17 cellular contexts compared by ENCODE assay signal in the genomic region with DNA sequence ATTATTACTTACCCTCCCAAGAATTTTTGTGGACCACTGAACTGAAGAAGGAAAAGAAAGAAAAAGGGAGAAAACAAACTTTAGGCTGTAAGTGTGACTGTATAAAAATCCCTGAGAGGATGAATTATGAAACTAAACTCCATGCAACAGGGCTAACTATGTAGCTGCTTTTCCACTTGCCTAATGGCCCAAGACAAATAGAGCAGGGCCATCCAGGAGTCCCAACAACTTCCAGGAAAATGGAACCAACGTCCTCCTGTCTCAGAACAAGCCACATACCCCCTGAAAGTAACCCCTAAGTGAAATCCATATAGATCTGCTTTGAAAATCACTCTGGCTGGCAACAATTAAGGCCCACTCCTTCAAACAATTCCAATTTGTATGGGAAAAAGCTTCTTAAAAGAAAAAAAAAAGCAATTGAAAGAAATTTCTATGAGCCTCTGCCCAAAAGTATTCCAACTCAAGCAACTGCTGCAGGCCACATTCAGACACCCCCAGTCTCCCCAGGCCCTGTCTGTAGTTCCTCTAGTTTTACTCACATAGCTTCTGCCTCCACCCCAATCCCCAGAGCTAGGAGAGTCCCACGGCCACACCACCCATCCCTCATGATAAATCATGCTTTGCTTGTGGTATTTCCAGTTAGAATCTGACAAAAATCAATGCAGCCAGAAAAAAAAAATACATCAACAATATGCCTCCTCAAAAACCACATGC. TPM values are rescaled to one million over a fixed set of nuclear protein-coding genes. Genes with fewer than 3 reads are reported as not detected.
DNase-seq lines count a peak whose midpoint lies in the region; ATAC-seq, FAIRE-seq and TF ChIP-seq lines count a peak whose summit lies in the region.
"Had no signal": no experiment of that assay in that cellular context is flagged by ENCODE, and none has a peak within 500 bp of the region (broad histone marks: within the 10 kb centered on the region; RNA-seq: fewer than 3 reads in every experiment).

No MANE protein-coding gene starts in this region.

- H3K27ac Mint-ChIP-seq in activated T-cell treated with anti-CD3 and anti-CD28 coated beads, Interleukin-2, amount 50 U/mL, for 24 hours, result no peak overlapping the region
- H3K27ac Mint-ChIP-seq: activated naive CD4-positive, alpha-beta T cell treated with anti-CD3 and anti-CD28 coated beads, Interleukin-2, amount 10 ng/mL, durations not matched to agents 7 days and 5 days; immature natural killer cell had no signal

- no peaks in the 10 kb centered on the region for H3K9me3 Mint-ChIP-seq in activated T-cell treated with anti-CD3 and anti-CD28 coated beads, Interleukin-2, amount 50 U/mL, for 24 hours
- H3K9me3 Mint-ChIP-seq: activated naive CD4-positive, alpha-beta T cell treated with anti-CD3 and anti-CD28 coated beads, Interleukin-2, amount 10 ng/mL, durations not matched to agents 7 days and 5 days; immature natural killer cell had no signal

- intact Hi-C loops in esophagus muscularis mucosa (cut with DNase I) (no loop called here), head of caudate nucleus (cut with DNase I) (no loop called here)

- H3K4me1 ChIP-seq in HEK293 (ENCODE audit: control insufficient read depth, insufficient read depth, low read length), result peaks cover 17% of the 10 kb centered on the region
- H3K4me1 ChIP-seq in esophagus muscularis mucosa, result peaks cover 35 to 88% (median 81%) of the 10 kb centered on the region in 4 donors
- peaks cover 19% of the 10 kb centered on the region for H3K4me1 ChIP-seq in mesendoderm (ENCODE audit: control insufficient read depth, low read depth, low read length)
- peaks cover 9 to 35% of the 10 kb centered on the region in 2 donors for H3K4me1 ChIP-seq in thoracic aorta (ENCODE audit: control insufficient read depth in 1 of 2, low read depth in 2 of 2)
- peaks cover 0 to 2% of the 10 kb centered on the region in 2 donors for H3K4me1 ChIP-seq in small intestine (ENCODE audit: control insufficient read depth in 2 of 2, insufficient read depth in 1 of 2, low read depth in 1 of 2, low read length in 1 of 2)

- no peak for TF ChIP-seq CTCF in HEK293 (tag by site-specific recombination; IDR thresholded peaks at IDR 0.05)
- TF ChIP-seq CTCF in esophagus muscularis mucosa (IDR thresholded peaks at IDR 0.05), result no peak
- no peak for TF ChIP-seq CTCF in thoracic aorta (IDR thresholded peaks at IDR 0.05)

- no peak overlapping the region for H3K4ac ChIP-seq in mesendoderm (ENCODE audit: low read depth, low read length)

- H3K27ac ChIP-seq in HEK293 (ENCODE audit: extremely low read depth, low read depth, low read length), result no peak overlapping the region
- peak overlapping the region; percentile 53 to 70 (median 68) for H3K27ac ChIP-seq in esophagus muscularis mucosa (replicated peaks in 1 of 4)
- H3K27ac ChIP-seq in mesendoderm (ENCODE audit: low read depth, low read length), result no peak overlapping the region
- H3K27ac ChIP-seq in thoracic aorta, result peak overlapping the region; percentile 11 to 46
- H3K27ac ChIP-seq in small intestine (ENCODE audit: low read depth in 1 of 2, low read length in 1 of 2), result peak overlapping the region in 1 of 2 donors; percentile 38

- H3K4me2 ChIP-seq in mesendoderm (ENCODE audit: low read length), result no peak overlapping the region

- H3K4me3 ChIP-seq in HEK293 (ENCODE audit: low read depth, low read length), result no peak overlapping the region
- no peak overlapping the region for H3K4me3 ChIP-seq in esophagus muscularis mucosa
- no peak overlapping the region for H3K4me3 ChIP-seq in mesendoderm (ENCODE audit: low read length)
- peak overlapping the region; percentile 25 for H3K4me3 ChIP-seq in thoracic aorta
- H3K4me3 ChIP-seq in small intestine (ENCODE audit: low read depth in 1 of 2, low read length in 2 of 2), result no peak overlapping the region
- H3K4me3 ChIP-seq: ovary had no signal

- no peak for TF ChIP-seq POLR2A in esophagus muscularis mucosa (IDR thresholded peaks at IDR 0.05; ENCODE audit: low read depth)

- H3K36me3 ChIP-seq in HEK293 (ENCODE audit: control insufficient read depth in 2 of 2, insufficient read depth in 1 of 2, low read length in 2 of 2), result no peaks in the 10 kb centered on the region
- H3K36me3 ChIP-seq in esophagus muscularis mucosa, result no peaks in the 10 kb centered on the region
- H3K36me3 ChIP-seq in mesendoderm (ENCODE audit: control insufficient read depth, insufficient read depth, low read length), result no peaks in the 10 kb centered on the region
- H3K36me3 ChIP-seq in thoracic aorta, result no peaks in the 10 kb centered on the region
- H3K36me3 ChIP-seq in small intestine (ENCODE audit: control insufficient read depth in 2 of 2, insufficient read depth in 2 of 2, low read length in 2 of 2), result peaks cover 0 to 2% of the 10 kb centered on the region in 2 donors
- H3K36me3 ChIP-seq: ovary had no signal

- no peak overlapping the region for H4K5ac ChIP-seq in mesendoderm (ENCODE audit: low read length)

- peaks cover 17% of the 10 kb centered on the region for H3K79me1 ChIP-seq in mesendoderm (ENCODE audit: low read length)

- peak overlapping the region; percentile 50 for H3K23ac ChIP-seq in mesendoderm (ENCODE audit: low read length)

- ATAC-seq in thoracic aorta (ENCODE audit: insufficient number of reproducible peaks, low FRiP score, low read depth) (no peak), GM21381 (IDR thresholded peaks at IDR 0.05; ENCODE audit: unreplicated experiment) (no peak)

- H2BK5ac ChIP-seq in mesendoderm (ENCODE audit: low read length), result no peak overlapping the region

- H3K4me3 Mint-ChIP-seq in activated T-cell treated with anti-CD3 and anti-CD28 coated beads, Interleukin-2, amount 50 U/mL, for 24 hours, result no peak overlapping the region
- H3K4me3 Mint-ChIP-seq: activated naive CD4-positive, alpha-beta T cell treated with anti-CD3 and anti-CD28 coated beads, Interleukin-2, amount 10 ng/mL, durations not matched to agents 7 days and 5 days; immature natural killer cell had no signal

- H2BK120ac ChIP-seq in mesendoderm (ENCODE audit: low read depth, low read length), result no peak overlapping the region

- no peak overlapping the region for H4K8ac ChIP-seq in mesendoderm (ENCODE audit: low read depth, low read length)

- H3K56ac ChIP-seq in mesendoderm (ENCODE audit: low read length), result no peak overlapping the region

- peaks cover 13% of the 10 kb centered on the region for H3K27me3 Mint-ChIP-seq in activated T-cell treated with anti-CD3 and anti-CD28 coated beads, Interleukin-2, amount 50 U/mL, for 24 hours

- no peak for DNase-seq in esophagus muscularis mucosa (ENCODE audit: extremely low spot score)
- no peak for DNase-seq in mesendoderm
- DNase-seq in thoracic aorta (ENCODE audit: low spot score), result no peak
- DNase-seq in activated T-cell treated with anti-CD3 and anti-CD28 coated beads, Interleukin-2, amount 50 U/mL, for 24 hours, result no peak
- DNase-seq in head of caudate nucleus, result no peak
- no peak for DNase-seq in small intestine
- DNase-seq: activated CD8-positive, alpha-beta memory T cell treated with anti-CD3 and anti-CD28 coated beads, Interleukin-2, amount 50 U/mL, for 4 hours; activated naive CD4-positive, alpha-beta T cell treated with anti-CD3 and anti-CD28 coated beads, Interleukin-2, amount 10 ng/mL, durations not matched to agents 7 days and 5 days; effector CD4-positive, alpha-beta T cell; foreskin melanocyte; immature natural killer cell; MM.1S; NCI-H2081; ovary; T-helper 2 cell had no signal

- POLR2A ChIA-PET in HEK293 (lab: Yijun Ruan, JAX), result interaction anchor here (0.9 to 2.2 kb wide), 3 partner anchors 12 to 50 kb away, joined by 4 to 8 read pairs (median 5); partner anchors contain the start of gene RBFOX2

- TF ChIP-seq EP300 in esophagus muscularis mucosa (IDR thresholded peaks at IDR 0.05), result no peak

- 39% methylated on average over 2 of the region's 2 CpGs for WGBS in esophagus muscularis mucosa
- WGBS in mesendoderm (ENCODE audit: extremely low coverage, insufficient coverage, low lambda C conversion rate), result no CpG with 5 or more reads among the region's 2 CpGs
- WGBS in small intestine, 3 donors, result 33 to 59% (median 50%) methylated on average over 2 of the region's 2 CpGs

- H3K27me3 ChIP-seq in esophagus muscularis mucosa, result no peaks in the 10 kb centered on the region
- H3K27me3 ChIP-seq in mesendoderm (ENCODE audit: insufficient read depth, low read length, poor library complexity), result no peaks in the 10 kb centered on the region
- H3K27me3 ChIP-seq in thoracic aorta (replicated peaks; ENCODE audit: insufficient read depth), result no peaks in the 10 kb centered on the region
- H3K27me3 ChIP-seq in small intestine (ENCODE audit: control insufficient read depth in 2 of 2, insufficient read depth in 2 of 2, low read length in 2 of 2), result no peaks in the 10 kb centered on the region
- H3K27me3 ChIP-seq: ovary had no signal

- no peak overlapping the region for H2AK5ac ChIP-seq in mesendoderm (ENCODE audit: low read length)

- CTCF ChIA-PET in HEK293 (lab: Yijun Ruan, JAX), result interaction anchor here (0.6 to 8.9 kb wide), 2 partner anchors 50 to 85 kb away, joined by 3 to 65 read pairs; no protein-coding TSS in a partner anchor

- H2BK15ac ChIP-seq in mesendoderm (replicated peaks; ENCODE audit: low read depth), result no peak overlapping the region

- H3K18ac ChIP-seq in mesendoderm (ENCODE audit: low read length), result peak overlapping the region; percentile 16

- no peaks in the 10 kb centered on the region for H3K36me3 Mint-ChIP-seq in activated T-cell treated with anti-CD3 and anti-CD28 coated beads, Interleukin-2, amount 50 U/mL, for 24 hours (ENCODE audit: low read depth)
- H3K36me3 Mint-ChIP-seq: activated naive CD4-positive, alpha-beta T cell treated with anti-CD3 and anti-CD28 coated beads, Interleukin-2, amount 10 ng/mL, durations not matched to agents 7 days and 5 days; immature natural killer cell had no signal

- peaks cover 50% of the 10 kb centered on the region for H3K79me2 ChIP-seq in mesendoderm (ENCODE audit: control insufficient read depth, insufficient read depth, low read length)

- no peak overlapping the region for H3K9ac ChIP-seq in mesendoderm (ENCODE audit: low read length)

- no peaks in the 10 kb centered on the region for H3K4me1 Mint-ChIP-seq in activated T-cell treated with anti-CD3 and anti-CD28 coated beads, Interleukin-2, amount 50 U/mL, for 24 hours (ENCODE audit: low read depth)
- H3K4me1 Mint-ChIP-seq: activated naive CD4-positive, alpha-beta T cell treated with anti-CD3 and anti-CD28 coated beads, Interleukin-2, amount 10 ng/mL, durations not matched to agents 7 days and 5 days; immature natural killer cell had no signal

- H3K9me3 ChIP-seq in HEK293 (ENCODE audit: control insufficient read depth, insufficient read depth, low read depth, low read length), result no peaks in the 10 kb centered on the region
- H3K9me3 ChIP-seq in esophagus muscularis mucosa, result no peaks in the 10 kb centered on the region
- H3K9me3 ChIP-seq in thoracic aorta, result no peaks in the 10 kb centered on the region
- no peaks in the 10 kb centered on the region for H3K9me3 ChIP-seq in small intestine (ENCODE audit: control insufficient read depth, low read depth)
- H3K9me3 ChIP-seq: ovary had no signal

- FAIRE-seq in small intestine (lab: Jason Lieb, UNC), result no peak

TF ChIP-seq in HEK293, 187 proteins besides CTCF, POLR2A, EP300 and RAD21 (continues in another document):
- TF ChIP-seq SETDB1 (IDR thresholded peaks at IDR 0.05; ENCODE audit: insufficient read length, low read length) (no peak), ZNF792 (tag by site-specific recombination; IDR thresholded peaks at IDR 0.05) (no peak)

RNA-seq across cellular contexts. Expression of gene RBFOX2, which starts 12.7 kb away (rescaled TPM):
- 100 to 1,000 TPM; 113 to 179 (median 155) TPM for total RNA-seq in esophagus muscularis mucosa
- polyA plus RNA-seq in mesendoderm (2013, experiment 1 of 2), result 69.0 TPM
- 71.1 TPM for polyA plus RNA-seq in mesendoderm (2013, experiment 2 of 2)
- total RNA-seq in thoracic aorta, result 100 to 1,000 TPM; 117 to 143 TPM
- polyA plus RNA-seq in small intestine, result 10 to 100 TPM; 12.3 to 34.7 (median 13.0) TPM

Comparison
In these comparisons a context has a peak if more than half of its experiments do, and no peak if none do; other contexts are left out.
1. H3K27ac ChIP-seq: peak in esophagus muscularis mucosa (4 of 4) and thoracic aorta (2 of 2); none in HEK293 (single experiment) and mesendoderm (single experiment).